Comparison of ENCODE assay signal across 8 cellular contexts in the genomic region with DNA sequence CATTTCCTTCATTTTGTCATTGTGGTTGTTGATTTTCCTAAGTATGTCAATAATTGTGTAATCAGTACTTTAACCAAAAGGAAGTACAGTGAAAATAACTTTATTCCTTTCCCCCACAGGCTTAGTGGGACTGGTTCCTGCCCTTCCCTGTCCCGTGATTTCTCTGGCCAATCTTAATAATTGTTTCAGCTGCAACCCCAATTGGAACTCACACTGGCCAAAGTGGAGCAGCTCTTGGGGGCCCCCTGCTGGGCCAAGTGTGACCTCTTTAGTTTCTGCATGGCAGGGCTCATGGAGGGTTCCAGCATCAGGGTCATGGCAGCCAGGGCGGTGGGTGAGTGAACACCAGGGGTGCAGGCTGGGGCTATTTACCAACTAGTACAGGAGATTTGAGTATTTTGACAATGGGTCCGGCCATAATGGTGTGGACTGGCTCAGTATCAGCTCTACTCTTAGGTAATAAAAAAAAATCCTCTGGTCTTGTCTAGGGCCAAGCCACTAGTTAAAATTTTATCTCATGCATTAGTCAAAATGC. TPM values are rescaled to one million over a fixed set of nuclear protein-coding genes. Genes with fewer than 3 reads are reported as not detected.
DNase-seq lines count a peak whose midpoint lies in the region; ATAC-seq and TF ChIP-seq lines count a peak whose summit lies in the region.

No MANE protein-coding gene starts in this region.

- H2AFZ ChIP-seq in parathyroid adenoma: peak overlapping the region; percentile 1

- TF ChIP-seq CTCF in parathyroid adenoma (IDR thresholded peaks at IDR 0.05) (peak; percentile 74), transverse colon (IDR thresholded peaks at IDR 0.05) (peak; percentile 57 to 79 (median 68))

- no peak overlapping the region for H3K9ac ChIP-seq in parathyroid adenoma

- H3K79me2 ChIP-seq in parathyroid adenoma: no peaks in the 10 kb centered on the region

- peak; percentile 80 for DNase-seq in Caki2 (ENCODE audit: low read depth)
- peak; percentile 52 for DNase-seq in Jurkat, Clone E6-1 (ENCODE audit: low read depth, low spot score)
- peak; percentile 88 for DNase-seq in RPMI8226
- peak; percentile 54 to 60 for DNase-seq in activated T-helper 1 cell treated with anti-CD3 and anti-CD28 coated beads, Interleukin-2, amount 50 U/mL, for 16 hours (ENCODE audit: low read depth in 1 of 2, low spot score in 1 of 2)
- peak; percentile 70 for DNase-seq in foreskin melanocyte
- DNase-seq in transverse colon: peak; percentile 82

- H3K27ac ChIP-seq in parathyroid adenoma: no peak overlapping the region
- no peak overlapping the region for H3K27ac ChIP-seq in transverse colon

- H3K4me1 ChIP-seq in parathyroid adenoma (no peaks in the 10 kb centered on the region), transverse colon (peaks cover 0 to 4% (median 0%) of the 10 kb centered on the region in 4 donors)

- 0 to 38% methylated on average over 1 to 3 of the region's 3 CpGs for WGBS in transverse colon (ENCODE audit: low coverage in 1 of 2), 2 donors

- no peak for TF ChIP-seq POLR2A in transverse colon (IDR thresholded peaks at IDR 0.05)

- ATAC-seq in GM21360 (IDR thresholded peaks at IDR 0.05; ENCODE audit: unreplicated experiment): peak; percentile 66

- H3K27me3 ChIP-seq in parathyroid adenoma (ENCODE audit: control insufficient read depth, insufficient read depth, low read length) (no peaks in the 10 kb centered on the region), transverse colon (no peaks in the 10 kb centered on the region)

- H3K4me2 ChIP-seq in parathyroid adenoma (ENCODE audit: low read length): no peak overlapping the region

- intact Hi-C loops in transverse colon (cut with DNase I; ENCODE audit: low total_unique reads): no loop called here

- in situ Hi-C loops in Caki2 (cut with HindIII; ENCODE audit: low pct_unique_long_range_greater_than_20kb, low sequenced_read_pairs) (no loop called here), transverse colon (cut with MboI; ENCODE audit: low pct_ligation_motif_present in 1 of 4, low pct_unique_long_range_greater_than_20kb in 1 of 4, low sequenced_read_pairs in 3 of 4) (loop anchor here in 1 of 4 donors (10.0 kb wide), 1 partner anchor 279 kb away; no protein-coding TSS in a partner anchor)

- no peaks in the 10 kb centered on the region for H3K36me3 ChIP-seq in parathyroid adenoma (ENCODE audit: control insufficient read depth, insufficient read depth, low read length)
- H3K36me3 ChIP-seq in transverse colon: no peaks in the 10 kb centered on the region

- TF ChIP-seq EP300 in transverse colon (IDR thresholded peaks at IDR 0.05; ENCODE audit: low read depth): no peak

- no peaks in the 10 kb centered on the region for H3K9me3 ChIP-seq in parathyroid adenoma (ENCODE audit: control insufficient read depth, low read length)
- no peaks in the 10 kb centered on the region for H3K9me3 ChIP-seq in transverse colon

- no peak overlapping the region for H3K4me3 ChIP-seq in Jurkat, Clone E6-1 (ENCODE audit: low read length)
- H3K4me3 ChIP-seq in parathyroid adenoma (ENCODE audit: low read depth, low read length) (no peak overlapping the region), transverse colon (no peak overlapping the region)

RNA-seq across cellular contexts. Expression of gene CYCS, which starts 31.7 kb away (rescaled TPM):
- 41.6 and 50.5 TPM in 2 replicates for total RNA-seq in Caki2 (2014; rRNA removed; shearing (Covaris generic); ENCODE audit: low replicate concordance)
- polyA plus RNA-seq in Jurkat, Clone E6-1 (2012; ENCODE audit: insufficient read depth, insufficient read length): 443 TPM
- total RNA-seq in transverse colon: 100 to 1,000 TPM in 2 of 4 donors, 10 to 100 TPM in 2; 29.9 to 129 (median 66.8) TPM
